Comparison of ENCODE assay signal across 23 cellular contexts in genomic region chr3:132293231-132293630, GRCh38. TPM values are rescaled to one million over a fixed set of nuclear protein-coding genes. Genes with fewer than 3 reads are reported as not detected.
DNase-seq lines count a peak whose midpoint lies in the region; ATAC-seq, FAIRE-seq and TF ChIP-seq lines count a peak whose summit lies in the region.
"Had no signal": no experiment of that assay in that cellular context is flagged by ENCODE, and none has a peak within 500 bp of the region (broad histone marks: within the 10 kb centered on the region; RNA-seq: fewer than 3 reads in every experiment).

No MANE protein-coding gene starts in this region.

- H3K4me3 ChIP-seq in HL-60 (replicated peaks; ENCODE audit: insufficient read depth, low read length): no peak overlapping the region
- H3K4me3 ChIP-seq in H1 (ENCODE audit: extremely low read depth in 1 of 4, insufficient read depth in 2 of 4, low read depth in 3 of 4, low read length in 4 of 4): no peak overlapping the region

- peaks cover 3 to 4% of the 10 kb centered on the region in 2 experiments; a peak in 2 of 4 replicates for H3K9me3 ChIP-seq in H1 (ENCODE audit: insufficient read depth in 2 of 2, low read depth in 1 of 2, low read length in 1 of 2)

- H4K20me1 ChIP-seq in H1 (replicated peaks in 1 of 2; ENCODE audit: control insufficient read depth in 1 of 2, insufficient read depth in 2 of 2, low read length in 2 of 2): no peaks in the 10 kb centered on the region

- H3K56ac ChIP-seq in H1 (replicated peaks; ENCODE audit: insufficient read length, low read depth, low read length): no peak overlapping the region

- ATAC-seq in GM21825 (IDR thresholded peaks at IDR 0.05; ENCODE audit: unreplicated experiment): no peak
- ATAC-seq: PC-3, SK-N-SH treated with all-trans-retinoic acid at 6 μM for 48 hours had no signal

- H3K79me1 ChIP-seq in H1 (ENCODE audit: low read depth, low read length): no peaks in the 10 kb centered on the region

- H3K14ac ChIP-seq in H1 (ENCODE audit: insufficient read length): no peak overlapping the region

- H3K4ac ChIP-seq in H1 (replicated peaks; ENCODE audit: insufficient read length, low read depth, low read length): no peak overlapping the region

- peak overlapping the region; percentile 31; the same call in 1 of the 2 replicates for H2AFZ ChIP-seq in H1 (ENCODE audit: low read length)

- H3K23me2 ChIP-seq in H1 (ENCODE audit: low read depth, low read length): no peaks in the 10 kb centered on the region

- no peak overlapping the region for H2BK120ac ChIP-seq in H1 (replicated peaks; ENCODE audit: low read depth, low read length)

- H3K27me3 ChIP-seq in HL-60 (ENCODE audit: insufficient read depth, poor library complexity, severe bottlenecking): no peaks in the 10 kb centered on the region
- H3K27me3 ChIP-seq in H1 (replicated peaks in 1 of 4; ENCODE audit: control insufficient read depth in 3 of 4, extremely low read depth in 1 of 4, insufficient read depth in 3 of 4, low read length in 3 of 4): no peaks in the 10 kb centered on the region

- TF ChIP-seq CTCF in HL-60 (IDR thresholded peaks at IDR 0.05; ENCODE audit: insufficient read depth, low read length) (no peak), H1 (IDR thresholded peaks at IDR 0.05; ENCODE audit: control extremely low read depth in 1 of 3, insufficient read depth in 1 of 3, low read depth in 1 of 3, low read length in 3 of 3) (no peak)

- H2BK15ac ChIP-seq in H1 (ENCODE audit: low read length): no peak overlapping the region

- DNase-seq in AML-193 (lab: John Stamatoyannopoulos, UW): peak; percentile 70 to 72
- DNase-seq in HL-60 (ENCODE audit: low read depth in 1 of 2, low spot score in 1 of 2): peak in 1 of 2 experiments; percentile 68
- peak; percentile 44 for DNase-seq in NOMO-1 treated with dmso at 0.1 percent for 144 hours (lab: John Stamatoyannopoulos, UW; ENCODE audit: unreplicated experiment)
- no peak for DNase-seq in H1 (ENCODE audit: low read depth in 1 of 2, low spot score in 2 of 2)
- no peak for DNase-seq in activated naive CD4-positive, alpha-beta T cell treated with anti-CD3 and anti-CD28 coated beads, Interleukin-2, amount 50 U/mL, for 16 hours
- DNase-seq in cerebellum (ENCODE audit: low spot score): no peak
- no peak for DNase-seq in NCI-H1105 treated with DMSO at 0.1 percent for 48 hours (lab: John Stamatoyannopoulos, UW)
- DNase-seq: Calu3; CD4-positive, CD25-positive, alpha-beta regulatory T cell; H7; Karpas-422; NCI-H1048; NCI-H187 treated with DMSO at 0.1 percent for 48 hours; NCI-H2171 treated with DMSO at 0.1 percent for 48 hours; NCI-H510A; NCI-H82; PC-3; T-helper 2 cell had no signal

- H3K4me1 ChIP-seq in H1 (replicated peaks in 1 of 4; ENCODE audit: control insufficient read depth in 3 of 4, insufficient read depth in 4 of 4, low read length in 3 of 4): no peaks in the 10 kb centered on the region

- no peak overlapping the region for H4K91ac ChIP-seq in H1 (replicated peaks; ENCODE audit: insufficient read length, low read length)

- no peak for TF ChIP-seq POLR2A in H1 (IDR thresholded peaks at IDR 0.05; ENCODE audit: control extremely low read depth in 1 of 2, low read depth in 2 of 2, low read length in 2 of 2)

- no peaks in the 10 kb centered on the region for H3K79me2 ChIP-seq in H1 (ENCODE audit: control insufficient read depth in 1 of 2, insufficient read depth in 2 of 2, low read length in 2 of 2)

- H2BK12ac ChIP-seq in H1 (ENCODE audit: low read depth, low read length): no peak overlapping the region

- H4K8ac ChIP-seq in H1 (ENCODE audit: extremely low read depth, insufficient read depth, low read length): no peak overlapping the region

- H3K27ac ChIP-seq in HL-60 (replicated peaks): peak overlapping the region; percentile 68
- no peak overlapping the region for H3K27ac ChIP-seq in H1 (ENCODE audit: low read depth, low read length)

- FAIRE-seq in H1 (lab: Jason Lieb, UNC): no peak
- FAIRE-seq: A204.1, GM12891 had no signal

- H3K36me3 ChIP-seq in H1 (ENCODE audit: control insufficient read depth in 2 of 4, insufficient read depth in 4 of 4, low read length in 3 of 4): no peaks in the 10 kb centered on the region

- POLR2A ChIA-PET in H1 (lab: Charles Lee; ENCODE audit: partially characterized antibody): no interaction called here

- no peak overlapping the region for H2BK5ac ChIP-seq in H1 (ENCODE audit: low read depth, low read length)

- no peak for TF ChIP-seq RAD21 in H1 (IDR thresholded peaks at IDR 0.05 in 1 of 2, conservative IDR thresholded peaks at IDR 0.05 in 1 of 2; ENCODE audit: low read depth in 2 of 2, low read length in 2 of 2)

- no peak overlapping the region for H3K4me2 ChIP-seq in H1 (ENCODE audit: insufficient read depth in 1 of 2, low read depth in 2 of 2, low read length in 2 of 2)

- no peak overlapping the region for H4K5ac ChIP-seq in H1 (ENCODE audit: insufficient read length, low read depth, low read length)

- TF ChIP-seq EP300 in H1 (IDR thresholded peaks at IDR 0.05; ENCODE audit: borderline replicate concordance in 1 of 2, low read depth in 2 of 2, low read length in 2 of 2): no peak

- CTCF ChIA-PET in H1 (lab: Charles Lee; ENCODE audit: partially characterized antibody): interaction anchor here (0.6 to 1.1 kb wide), 4 partner anchors 8 to 145 kb away, joined by 3 read pairs; no protein-coding TSS in a partner anchor

- H3K23ac ChIP-seq in H1 (ENCODE audit: insufficient read length): no peak overlapping the region

- no peak overlapping the region for H2AK5ac ChIP-seq in H1 (ENCODE audit: low read depth, low read length)

- H3K18ac ChIP-seq in H1 (ENCODE audit: extremely low read depth, low read length): no peak overlapping the region

- no peak overlapping the region for H3K9ac ChIP-seq in H1 (replicated peaks in 1 of 4; ENCODE audit: extremely low read depth in 1 of 4, low read depth in 3 of 4, low read length in 3 of 4)

- H2BK20ac ChIP-seq in H1 (ENCODE audit: low read length): no peak overlapping the region

TF ChIP-seq in H1, 55 proteins besides CTCF, POLR2A, EP300 and RAD21 (continues in another document):
- TF ChIP-seq NRF1 (IDR thresholded peaks at IDR 0.05; ENCODE audit: low read depth, low read length) (no peak), KDM1A (IDR thresholded peaks at IDR 0.05; ENCODE audit: borderline replicate concordance, low read length) (no peak), TEAD4 (IDR thresholded peaks at IDR 0.05; ENCODE audit: low read depth, low read length) (no peak), JUN (IDR thresholded peaks at IDR 0.05; ENCODE audit: low read depth, low read length) (no peak), RBBP5 (IDR thresholded peaks at IDR 0.05; ENCODE audit: borderline replicate concordance, low read depth, low read length) (no peak), SIX5 (IDR thresholded peaks at IDR 0.05; ENCODE audit: low read depth, low read length) (no peak), TAF7 (optimal IDR thresholded peaks at IDR 0.05; ENCODE audit: borderline replicate concordance, low read depth, low read length) (no peak), TBP (IDR thresholded peaks at IDR 0.05; ENCODE audit: low read depth, low read length) (no peak), TCF12 (IDR thresholded peaks at IDR 0.05; ENCODE audit: low read depth, low read length) (no peak), SP2 (IDR thresholded peaks at IDR 0.05; ENCODE audit: low read length) (no peak)

RNA-seq across cellular contexts. Expression of gene ACP3, which starts 24.0 kb away (rescaled TPM):
- total RNA-seq in H1 (2021; fragmentation: NEBNext Ultra II Directional; extraction: Animal tissue kit (Norgen Biotek cat#: 25700)): 1.2 and 2.4 TPM in 2 replicates
- 0.67 and 1.4 TPM in 2 replicates for polyA plus RNA-seq in H1 (2011; rRNA removed)
- polyA plus RNA-seq in H1 (2011; cell fraction: cytosol; rRNA removed): 1.00 TPM
- polyA plus RNA-seq in H1 (2011; cell fraction: nucleus; rRNA removed): 1.5 TPM
- polyA plus RNA-seq in H1 (2012, experiment 1 of 2): 2.1 to 4.3 TPM (median 2.6 TPM) in 4 replicates
- polyA plus RNA-seq in H1 (2012, experiment 2 of 2): 0.33 TPM
- polyA plus RNA-seq in H1 (2013, experiment 1 of 2): 3.4 TPM
- polyA plus RNA-seq in H1 (2013, experiment 2 of 2): 3.1 TPM
- 2.6 and 4.8 TPM in 2 replicates for polyA minus RNA-seq in H1 (2011; rRNA and poly(A)+ RNA removed)
- 0.73 TPM for polyA minus RNA-seq in H1 (2011; cell fraction: cytosol; rRNA and poly(A)+ RNA removed)
- polyA minus RNA-seq in H1 (2011; cell fraction: nucleus; rRNA and poly(A)+ RNA removed): 4.0 TPM
- total RNA-seq in cerebellum: 0.91 TPM
- total RNA-seq: CD4-positive, CD25-positive, alpha-beta regulatory T cell; G401 had no signal
- polyA plus RNA-seq: CD4-positive, CD25-positive, alpha-beta regulatory T cell had no signal

Comparison
In these comparisons a context has a peak if more than half of its experiments do, and no peak if none do; other contexts are left out.
1. DNase-seq: peak in AML-193 (2 of 2) and NOMO-1 treated with dmso at 0.1 percent for 144 hours (single experiment); none in H1 (0 of 2), activated naive CD4-positive, alpha-beta T cell treated with anti-CD3 and anti-CD28 coated beads, Interleukin-2, amount 50 U/mL, for 16 hours (single experiment), cerebellum (single experiment) and NCI-H1105 treated with DMSO at 0.1 percent for 48 hours (single experiment).